ENCODE assay signal across 24 cellular contexts in genomic region chr11:117871160-117871559, GRCh38. TPM values are rescaled to one million over a fixed set of nuclear protein-coding genes. Genes with fewer than 3 reads are reported as not detected.
DNase-seq lines count a peak whose midpoint lies in the region; TF ChIP-seq lines count a peak whose summit lies in the region.
"Had no signal": no experiment of that assay in that cellular context is flagged by ENCODE, and none has a peak within 500 bp of the region (broad histone marks: within the 10 kb centered on the region; RNA-seq: fewer than 3 reads in every experiment).

No MANE protein-coding gene starts in this region.

- H3K9me3 ChIP-seq in neural cell (ENCODE audit: low read length) = no peaks in the 10 kb centered on the region
- H3K9me3 ChIP-seq: SJSA1 had no signal

- H3K27ac ChIP-seq in cingulate gyrus (ENCODE audit: low read depth, low read length) = peak overlapping the region; percentile 80
- no peak overlapping the region for H3K27ac ChIP-seq in neural cell (ENCODE audit: low read length)
- H3K27ac ChIP-seq: 22Rv1, C4-2B, SJSA1 had no signal

- no peak overlapping the region for H2AFZ ChIP-seq in neural cell (ENCODE audit: low read depth, low read length)

- H3K9me3 Mint-ChIP-seq in type B pancreatic cell = no peaks in the 10 kb centered on the region
- H3K9me3 Mint-ChIP-seq: CD8-positive, alpha-beta memory T cell had no signal

- peaks cover 60% of the 10 kb centered on the region for H3K4me1 Mint-ChIP-seq in type B pancreatic cell (ENCODE audit: unreplicated experiment)

- TF ChIP-seq CTCF in neural cell (IDR thresholded peaks at IDR 0.05; ENCODE audit: poor library complexity, severe bottlenecking) = no peak
- TF ChIP-seq CTCF in type B pancreatic cell (conservative IDR thresholded peaks at IDR 0.05) = no peak

- H3K27me3 ChIP-seq in neural cell (ENCODE audit: insufficient read depth, low read depth, low read length) = no peaks in the 10 kb centered on the region

- H3K36me3 Mint-ChIP-seq in type B pancreatic cell = peaks cover 6% of the 10 kb centered on the region

- no peaks in the 10 kb centered on the region for H3F3A ChIP-seq in neural cell (ENCODE audit: insufficient read depth, low read length, poor library complexity, severe bottlenecking)

- H3K9ac ChIP-seq in neural cell (ENCODE audit: low read length) = no peak overlapping the region

- no peak overlapping the region for H3K4me3 Mint-ChIP-seq in type B pancreatic cell
- H3K4me3 Mint-ChIP-seq: CD8-positive, alpha-beta memory T cell had no signal

- peaks cover 96% of the 10 kb centered on the region for H3K79me2 ChIP-seq in neural cell (replicated peaks; ENCODE audit: insufficient read depth, low read length)

- DNase-seq in NCI-H345 (lab: John Stamatoyannopoulos, UW) = peak; percentile 15
- no peak for DNase-seq in NCI-H345 treated with DMSO at 0.1 percent for 48 hours (lab: John Stamatoyannopoulos, UW; ENCODE audit: unreplicated experiment)
- no peak for DNase-seq in type B pancreatic cell (ENCODE audit: extremely low spot score, unreplicated experiment)
- DNase-seq in AG08395 (ENCODE audit: low spot score) = no peak
- no peak for DNase-seq in NCI-H226
- DNase-seq in glomerular visceral epithelial cell (ENCODE audit: extremely low spot score) = no peak
- DNase-seq: ACHN; AML-193; CD8-positive, alpha-beta memory T cell; GF-D8; GOT3; HCEC 1CT; KG1; NCI-H1092; NCI-H1436; NCI-H187 treated with DMSO at 0.1 percent for 48 hours; NCI-H2107; NCI-H524 treated with DMSO at 0.1 percent for 48 hours; OCI-M1 had no signal

- H4K20me1 ChIP-seq in neural cell (ENCODE audit: insufficient read depth) = peaks cover 18% of the 10 kb centered on the region

- H3K4me3 ChIP-seq in neural cell (ENCODE audit: low read length) = peak overlapping the region; percentile 43
- H3K4me3 ChIP-seq: SJSA1 had no signal

- H3K4me2 ChIP-seq in neural cell (ENCODE audit: low read length) = no peak overlapping the region

- H3K27me3 Mint-ChIP-seq in type B pancreatic cell = peaks cover 35% of the 10 kb centered on the region

- H3K27ac Mint-ChIP-seq in type B pancreatic cell = peak overlapping the region; percentile 1
- H3K27ac Mint-ChIP-seq: CD8-positive, alpha-beta memory T cell had no signal

- no peak for TF ChIP-seq EP300 in neural cell (conservative IDR thresholded peaks at IDR 0.05; ENCODE audit: poor library complexity, severe bottlenecking)

- TF ChIP-seq RAD21 in neural cell (conservative IDR thresholded peaks at IDR 0.05) = no peak

- H3K9me2 ChIP-seq in neural cell (ENCODE audit: insufficient read depth, low read length) = no peaks in the 10 kb centered on the region

- no peaks in the 10 kb centered on the region for H3K36me3 ChIP-seq in neural cell (ENCODE audit: insufficient read depth, low read length)
- H3K36me3 ChIP-seq: SJSA1 had no signal

TF ChIP-seq in neural cell, 6 proteins besides CTCF, POLR2A, EP300 and RAD21:
- TF ChIP-seq, protein P1, sequence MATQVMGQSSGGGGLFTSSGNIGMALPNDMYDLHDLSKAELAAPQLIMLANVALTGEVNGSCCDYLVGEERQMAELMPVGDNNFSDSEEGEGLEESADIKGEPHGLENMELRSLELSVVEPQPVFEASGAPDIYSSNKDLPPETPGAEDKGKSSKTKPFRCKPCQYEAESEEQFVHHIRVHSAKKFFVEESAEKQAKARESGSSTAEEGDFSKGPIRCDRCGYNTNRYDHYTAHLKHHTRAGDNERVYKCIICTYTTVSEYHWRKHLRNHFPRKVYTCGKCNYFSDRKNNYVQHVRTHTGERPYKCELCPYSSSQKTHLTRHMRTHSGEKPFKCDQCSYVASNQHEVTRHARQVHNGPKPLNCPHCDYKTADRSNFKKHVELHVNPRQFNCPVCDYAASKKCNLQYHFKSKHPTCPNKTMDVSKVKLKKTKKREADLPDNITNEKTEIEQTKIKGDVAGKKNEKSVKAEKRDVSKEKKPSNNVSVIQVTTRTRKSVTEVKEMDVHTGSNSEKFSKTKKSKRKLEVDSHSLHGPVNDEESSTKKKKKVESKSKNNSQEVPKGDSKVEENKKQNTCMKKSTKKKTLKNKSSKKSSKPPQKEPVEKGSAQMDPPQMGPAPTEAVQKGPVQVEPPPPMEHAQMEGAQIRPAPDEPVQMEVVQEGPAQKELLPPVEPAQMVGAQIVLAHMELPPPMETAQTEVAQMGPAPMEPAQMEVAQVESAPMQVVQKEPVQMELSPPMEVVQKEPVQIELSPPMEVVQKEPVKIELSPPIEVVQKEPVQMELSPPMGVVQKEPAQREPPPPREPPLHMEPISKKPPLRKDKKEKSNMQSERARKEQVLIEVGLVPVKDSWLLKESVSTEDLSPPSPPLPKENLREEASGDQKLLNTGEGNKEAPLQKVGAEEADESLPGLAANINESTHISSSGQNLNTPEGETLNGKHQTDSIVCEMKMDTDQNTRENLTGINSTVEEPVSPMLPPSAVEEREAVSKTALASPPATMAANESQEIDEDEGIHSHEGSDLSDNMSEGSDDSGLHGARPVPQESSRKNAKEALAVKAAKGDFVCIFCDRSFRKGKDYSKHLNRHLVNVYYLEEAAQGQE (IDR thresholded peaks at IDR 0.05; ENCODE audit: borderline replicate concordance) = no peak
- TF ChIP-seq SMC3 (conservative IDR thresholded peaks at IDR 0.05; ENCODE audit: poor library complexity) (no peak), EZH2 (IDR thresholded peaks at IDR 0.05; ENCODE audit: borderline replicate concordance, insufficient read depth, low read length, poor library complexity, severe bottlenecking) (no peak), TAF1 (IDR thresholded peaks at IDR 0.05; ENCODE audit: low read depth) (no peak), MXI1 (conservative IDR thresholded peaks at IDR 0.05; ENCODE audit: poor library complexity, severe bottlenecking) (no peak), POLR2AphosphoS5 (IDR thresholded peaks at IDR 0.05) (no peak)

RNA-seq across cellular contexts. Expression of gene FXYD6, which starts 5.3 kb away (rescaled TPM):
- 218 and 259 TPM in 2 replicates for polyA plus RNA-seq in neural cell
- 169 and 170 TPM in 2 replicates for polyA minus RNA-seq in neural cell
- total RNA-seq in type B pancreatic cell (ENCODE audit: low replicate concordance) = 22.9 and 66.6 TPM in 2 replicates
- polyA plus RNA-seq: CD8-positive, alpha-beta memory T cell had no signal

RNA-seq across cellular contexts. Expression of gene FXYD2, which starts 46.6 kb away (rescaled TPM):
- polyA plus RNA-seq in neural cell = 1.9 and 4.8 TPM in 2 replicates
- polyA minus RNA-seq in neural cell = 2.9 and 3.4 TPM in 2 replicates
- total RNA-seq in type B pancreatic cell (ENCODE audit: low replicate concordance) = 40.8 and 57.5 TPM in 2 replicates
- total RNA-seq: SJSA1 had no signal

RNA-seq across cellular contexts. Expression of gene TMPRSS13, which starts 58.0 kb away (rescaled TPM):
- not detected in 2 replicates for polyA plus RNA-seq in neural cell
- polyA minus RNA-seq in neural cell = not detected in 2 replicates
- 6.9 and 22.7 TPM in 2 replicates for total RNA-seq in type B pancreatic cell (ENCODE audit: low replicate concordance)
- total RNA-seq: SJSA1 had no signal
